Comparison of ENCODE assay signal across 9 cellular contexts in the genomic region with DNA sequence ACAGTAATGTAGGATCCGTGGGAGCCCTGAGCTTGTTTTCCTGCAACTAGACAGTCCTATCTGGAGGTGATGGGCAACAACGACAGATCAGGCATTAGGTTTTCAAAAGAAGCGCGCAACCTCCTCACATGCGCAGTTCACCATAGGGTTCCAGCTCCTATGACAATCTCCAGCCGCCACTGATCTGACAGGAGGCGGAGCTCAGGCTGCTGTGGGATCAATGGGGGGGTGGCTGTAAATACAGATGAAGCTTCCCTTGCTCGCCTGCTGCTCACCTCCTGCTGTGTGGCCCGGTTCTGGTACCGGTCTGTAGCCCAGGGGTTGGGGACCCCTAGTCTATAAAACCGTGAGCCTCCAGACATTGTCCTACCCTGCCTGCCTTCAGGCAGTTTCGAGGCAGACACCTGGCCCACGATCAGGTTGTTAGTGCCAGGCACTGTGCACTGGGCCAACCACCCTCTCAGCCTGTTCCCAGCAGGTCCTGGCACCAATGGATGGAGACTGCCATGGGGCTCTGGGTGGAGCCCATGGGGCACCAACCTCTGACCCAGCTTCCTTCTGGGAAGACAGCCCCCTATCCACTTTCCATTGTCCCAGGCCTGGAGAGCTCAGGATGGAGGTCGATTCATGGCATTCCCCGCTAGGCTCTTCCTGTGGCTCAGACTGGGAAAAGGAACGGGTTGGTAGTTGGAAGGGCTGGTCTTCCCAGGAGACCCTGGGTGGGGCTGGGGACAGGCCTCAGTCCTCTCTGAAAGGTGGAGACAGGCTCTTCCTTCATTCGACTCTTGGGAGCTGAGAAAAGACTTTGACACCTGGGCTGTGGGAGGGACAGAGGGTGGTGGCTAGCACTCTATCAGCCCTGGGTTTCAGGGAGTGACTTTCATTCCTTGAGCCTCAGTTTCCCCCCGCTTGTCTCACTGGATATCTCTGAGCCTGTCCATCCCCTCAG. TPM values are rescaled to one million over a fixed set of nuclear protein-coding genes. Genes with fewer than 3 reads are reported as not detected.
DNase-seq lines count a peak whose midpoint lies in the region; ATAC-seq and TF ChIP-seq lines count a peak whose summit lies in the region.
"Had no signal": no experiment of that assay in that cellular context is flagged by ENCODE, and none has a peak within 500 bp of the region (broad histone marks: within the 10 kb centered on the region; RNA-seq: fewer than 3 reads in every experiment).

No MANE protein-coding gene starts in this region.

- no peaks in the 10 kb centered on the region for H3K9me3 ChIP-seq in gastroesophageal sphincter
- H3K9me3 ChIP-seq: neutrophil had no signal

- H3K4me3 Mint-ChIP-seq in activated naive CD4-positive, alpha-beta T cell treated with anti-CD3 and anti-CD28 coated beads, Interleukin-2, amount 10 ng/mL, durations not matched to agents 7 days and 5 days, result peak overlapping the region; percentile 80
- peak overlapping the region; percentile 79 to 83 (median 81) for H3K4me3 Mint-ChIP-seq in T-cell

- H3K27ac ChIP-seq in gastroesophageal sphincter, result peak overlapping the region in 3 of 4 donors; percentile 34 to 92 (median 53)
- H3K27ac ChIP-seq: neutrophil had no signal

- H3K36me3 Mint-ChIP-seq in activated naive CD4-positive, alpha-beta T cell treated with anti-CD3 and anti-CD28 coated beads, Interleukin-2, amount 10 ng/mL, durations not matched to agents 7 days and 5 days, result peaks cover 17% of the 10 kb centered on the region
- H3K36me3 Mint-ChIP-seq in T-cell, result peaks cover 12% of the 10 kb centered on the region

- no peak for ATAC-seq in T-cell (replicated peaks in 1 of 4)
- ATAC-seq in gastroesophageal sphincter, result no peak
- ATAC-seq in GM21526 (IDR thresholded peaks at IDR 0.05; ENCODE audit: low FRiP score, unreplicated experiment), result no peak

- H3K4me1 Mint-ChIP-seq in activated naive CD4-positive, alpha-beta T cell treated with anti-CD3 and anti-CD28 coated beads, Interleukin-2, amount 10 ng/mL, durations not matched to agents 7 days and 5 days, result peaks cover 29% of the 10 kb centered on the region
- peaks cover 13 to 25% (median 25%) of the 10 kb centered on the region in 3 donors for H3K4me1 Mint-ChIP-seq in T-cell

- H3K4me1 ChIP-seq in gastroesophageal sphincter, result peaks cover 0 to 21% (median 11%) of the 10 kb centered on the region in 3 donors

- H3K4me3 ChIP-seq in gastroesophageal sphincter, result peak overlapping the region in 1 of 2 donors; percentile 83

- peaks cover 0 to 46% of the 10 kb centered on the region in 2 donors for H3K36me3 ChIP-seq in gastroesophageal sphincter

- H3K9me3 Mint-ChIP-seq in activated naive CD4-positive, alpha-beta T cell treated with anti-CD3 and anti-CD28 coated beads, Interleukin-2, amount 10 ng/mL, durations not matched to agents 7 days and 5 days, result peaks cover 1% of the 10 kb centered on the region
- no peaks in the 10 kb centered on the region for H3K9me3 Mint-ChIP-seq in T-cell

- CTCF ChIA-PET in activated naive CD4-positive, alpha-beta T cell treated with anti-CD3 and anti-CD28 coated beads, Interleukin-2, amount 10 ng/mL, durations not matched to agents 7 days and 5 days (lab: Charles Lee), result interaction anchor here (1.9 to 2.4 kb wide), 2 partner anchors 8 to 115 kb away, joined by 4 to 22 read pairs; a partner anchor contains a TSS
- CTCF ChIA-PET in T-cell (lab: Charles Lee), result interaction anchor here (1.1 to 3.6 kb wide), 2 partner anchors 10 to 105 kb away, joined by 4 to 26 read pairs; a partner anchor contains a TSS

- WGBS in gastroesophageal sphincter (ENCODE audit: low coverage in 1 of 2), 2 donors, result 33 to 50% methylated on average over 2 to 5 of the region's 18 CpGs

- no peak for TF ChIP-seq POLR2A in gastroesophageal sphincter (IDR thresholded peaks at IDR 0.05)

- H3K27ac Mint-ChIP-seq in activated naive CD4-positive, alpha-beta T cell treated with anti-CD3 and anti-CD28 coated beads, Interleukin-2, amount 10 ng/mL, durations not matched to agents 7 days and 5 days, result peak overlapping the region; percentile 42
- H3K27ac Mint-ChIP-seq in T-cell, result peak overlapping the region in 1 of 2 donors; percentile 34

- no peaks in the 10 kb centered on the region for H3K27me3 ChIP-seq in gastroesophageal sphincter

- POLR2A ChIA-PET in T-cell (lab: Charles Lee), result interaction anchor here in 1 of 2 donors (0.5 kb wide), 1 partner anchor 24 kb away, joined by 5 read pairs; no protein-coding TSS in a partner anchor

- peaks cover 7% of the 10 kb centered on the region for H3K27me3 Mint-ChIP-seq in activated naive CD4-positive, alpha-beta T cell treated with anti-CD3 and anti-CD28 coated beads, Interleukin-2, amount 10 ng/mL, durations not matched to agents 7 days and 5 days
- H3K27me3 Mint-ChIP-seq in T-cell, result no peaks in the 10 kb centered on the region

- TF ChIP-seq EP300 in gastroesophageal sphincter (IDR thresholded peaks at IDR 0.05), result no peak

- TF ChIP-seq CTCF in gastroesophageal sphincter (IDR thresholded peaks at IDR 0.05), result no peak

- DNase-seq in activated naive CD4-positive, alpha-beta T cell treated with anti-CD3 and anti-CD28 coated beads, Interleukin-2, amount 10 ng/mL, durations not matched to agents 7 days and 5 days, result no peak
- DNase-seq in activated naive CD4-positive, alpha-beta T cell (lab: John Stamatoyannopoulos, UW), result no peak
- DNase-seq in T-cell, result no peak
- peak; percentile 57 for DNase-seq in retina
- no peak for DNase-seq in stimulated activated CD4-positive, alpha-beta T cell treated with anti-CD3 and anti-CD28 coated beads, Interleukin-4, amount 100 ng/mL, for 24 hours
- no peak for DNase-seq in UCSD-AML1 (lab: John Stamatoyannopoulos, UW; ENCODE audit: unreplicated experiment)

RNA-seq across cellular contexts. Expression of a gene that starts 1.7 kb away (rescaled TPM):
- total RNA-seq in T-cell (10 to 100 TPM; 11.3 to 31.1 (median 25.1) TPM), gastroesophageal sphincter (10 to 100 TPM; 20.3 to 29.7 (median 27.1) TPM)

RNA-seq across cellular contexts. Expression of a gene that starts 9.6 kb away (rescaled TPM):
- total RNA-seq in T-cell (10 to 100 TPM; 43.7 to 89.4 (median 82.6) TPM), gastroesophageal sphincter (10 to 100 TPM in 3 of 4 donors, 1 to 10 TPM in 1; 9.6 to 26.0 (median 21.1) TPM)

RNA-seq across cellular contexts. Expression of a gene that starts 32.9 kb away (rescaled TPM):
- total RNA-seq in T-cell (10 to 100 TPM; 27.6 to 34.3 (median 31.8) TPM), gastroesophageal sphincter (10 to 100 TPM; 13.2 to 40.9 (median 17.7) TPM)

RNA-seq across cellular contexts. Expression of a gene that starts 48.3 kb away (rescaled TPM):
- total RNA-seq in T-cell, result 10 to 100 TPM; 38.4 to 50.6 (median 40.2) TPM
- 100 to 1,000 TPM in 1 of 4 donors, 10 to 100 TPM in 3; 55.1 to 104 (median 60.2) TPM for total RNA-seq in gastroesophageal sphincter
